Comparison of ENCODE assay signal across 32 cellular contexts in genomic region chr14:55772521-55772920, GRCh38.
"Had no signal": no experiment of that assay in that cellular context is flagged by ENCODE, and none has a peak within 500 bp of the region (broad histone marks: within the 10 kb centered on the region; RNA-seq: fewer than 3 reads in every experiment).

No MANE protein-coding gene starts in this region.

- H3K9me3 ChIP-seq: body of pancreas, breast epithelium had no signal

- ATAC-seq: activated CD8-positive, alpha-beta T cell treated with anti-CD3 and anti-CD28 coated beads for 36 hours; body of pancreas; K562; Right ventricle myocardium inferior had no signal

- H3K27ac ChIP-seq: body of pancreas, breast epithelium, PC-9, RWPE1, VCaP had no signal

- H3K27me3 ChIP-seq: body of pancreas, breast epithelium had no signal

- H3K4me3 Mint-ChIP-seq: activated B cell treated with CpG ODN at 0.5 μM for 24 hours; activated CD8-positive, alpha-beta T cell treated with anti-CD3 and anti-CD28 coated beads for 36 hours; activated naive CD4-positive, alpha-beta T cell treated with anti-CD3 and anti-CD28 coated beads, Interleukin-2, amount 50 U/mL, for 24 hours had no signal

- H3K9me3 Mint-ChIP-seq: activated CD8-positive, alpha-beta T cell treated with anti-CD3 and anti-CD28 coated beads for 36 hours; activated naive CD4-positive, alpha-beta T cell treated with anti-CD3 and anti-CD28 coated beads, Interleukin-2, amount 50 U/mL, for 24 hours; activated T-helper 2 cell treated with anti-CD3 and anti-CD28 coated beads, Interferon-gamma antibody, Interleukin-2, Interleukin-4, amounts not matched to agents 10 μg/mL and 5 μg/mL and 100 μg/mL, durations not matched to agents 14 hours and 24 hours and 36 hours had no signal

- H3K36me3 Mint-ChIP-seq: activated naive CD4-positive, alpha-beta T cell treated with anti-CD3 and anti-CD28 coated beads, Interleukin-2, amount 50 U/mL, for 24 hours had no signal

- H3K4me3 ChIP-seq: body of pancreas, breast epithelium, K562, PC-9 had no signal

- DNase-seq: activated B cell treated with CpG ODN at 0.5 μM for 24 hours; activated CD4-positive, alpha-beta T cell treated with anti-CD3 and anti-CD28 coated beads for 4 hours; activated CD4-positive, alpha-beta T cell treated with anti-CD3 and anti-CD28 coated beads, Interleukin-2, amount 50 U/mL, for 4 hours; activated CD4-positive, CD25-positive, alpha-beta regulatory T cell treated with anti-CD3 and anti-CD28 coated beads, Interleukin-2, amount 50 U/mL, for 72 hours; activated CD8-positive, alpha-beta T cell treated with anti-CD3 and anti-CD28 coated beads for 36 hours; activated gamma-delta T cell; activated naive CD4-positive, alpha-beta T cell treated with Interleukin-2 at 50 U/mL for 16 hours; activated T-cell treated with anti-CD3 and anti-CD28 coated beads, Interleukin-2, amount 50 U/mL, for 1 hour; anterior cingulate cortex; body of pancreas; NCI-H1092 treated with DMSO at 0.1 percent for 48 hours; NCI-H1417; NCI-H146; NCI-H1930; NCI-H2227 treated with DMSO at 0.1 percent for 48 hours; NCI-H524 treated with DMSO at 0.1 percent for 48 hours; NCI-H748 treated with DMSO at 0.1 percent for 48 hours; NK-92 treated with Interleukin-12 subunit alpha and Interleukin-12 subunit beta, amount 100 ng/mL, for 24 hours; PC-9; SIG-M5; SW 1271; T-helper 1 cell; T-helper 2 cell; T-helper 9 cell had no signal

- FAIRE-seq: K562, RCC 7860 had no signal

- H3K36me3 ChIP-seq: breast epithelium had no signal

- H3K4me1 ChIP-seq: body of pancreas, breast epithelium had no signal

- H3K27ac Mint-ChIP-seq: activated B cell treated with CpG ODN at 0.5 μM for 24 hours; activated CD8-positive, alpha-beta T cell treated with anti-CD3 and anti-CD28 coated beads for 36 hours; activated naive CD4-positive, alpha-beta T cell treated with anti-CD3 and anti-CD28 coated beads, Interleukin-2, amount 50 U/mL, for 24 hours; activated T-helper 2 cell treated with anti-CD3 and anti-CD28 coated beads, Interferon-gamma antibody, Interleukin-2, Interleukin-4, amounts not matched to agents 10 μg/mL and 5 μg/mL and 100 μg/mL, durations not matched to agents 14 hours and 24 hours and 36 hours had no signal

- H3K4me1 Mint-ChIP-seq: activated B cell treated with CpG ODN at 0.5 μM for 24 hours; activated naive CD4-positive, alpha-beta T cell treated with anti-CD3 and anti-CD28 coated beads, Interleukin-2, amount 50 U/mL, for 24 hours had no signal
